ENCODE assay signal across 2 cellular contexts in genomic region chr1:157862114-157863070, GRCh38.
TF ChIP-seq lines count a peak whose summit lies in the region.

No MANE protein-coding gene starts in this region.

TF ChIP-seq in GM12891, 5 proteins besides CTCF, POLR2A, EP300 and RAD21:
- TF ChIP-seq SPI1 (IDR thresholded peaks at IDR 0.05; ENCODE audit: low read depth, low read length) (no peak), PAX5 (IDR thresholded peaks at IDR 0.05; ENCODE audit: insufficient read depth, low read length, severe bottlenecking) (no peak), TAF1 (IDR thresholded peaks at IDR 0.05; ENCODE audit: low read depth, low read length) (no peak), POU2F2 (IDR thresholded peaks at IDR 0.05; ENCODE audit: low read depth, low read length) (no peak), POLR2AphosphoS5 (IDR thresholded peaks at IDR 0.05; ENCODE audit: low read depth, low read length) (no peak)
TF ChIP-seq in GM12891: peak in this region for 0.

TF ChIP-seq in GM12878, 131 proteins besides CTCF, POLR2A, EP300 and RAD21:
- TF ChIP-seq ATF2 (IDR thresholded peaks at IDR 0.05; ENCODE audit: low read length) (no peak), SMC3 (IDR thresholded peaks at IDR 0.05; ENCODE audit: borderline replicate concordance, low read length) (peak; percentile 34; the same call in 1 of the 2 replicates)
